ENCODE assay signal across 9 cellular contexts in genomic region chr20:62387219-62387913, GRCh38. TPM values are rescaled to one million over a fixed set of nuclear protein-coding genes. Genes with fewer than 3 reads are reported as not detected.
A peak's percentile ranks its signal among the peaks of the same experiment; 100 is the strongest.
DNase-seq lines count a peak whose midpoint lies in the region; ATAC-seq and TF ChIP-seq lines count a peak whose summit lies in the region.
"Had no signal": no experiment of that assay in that cellular context is flagged by ENCODE, and none has a peak within 500 bp of the region (broad histone marks: within the 10 kb centered on the region; RNA-seq: fewer than 3 reads in every experiment).

No MANE protein-coding gene starts in this region.

- in situ Hi-C loops in GM23248 (cut with MboI), result loop anchor here (25.0 kb wide), 1 partner anchor 375 kb away; no protein-coding TSS in a partner anchor

- ATAC-seq in GM21576 (IDR thresholded peaks at IDR 0.05; ENCODE audit: unreplicated experiment) (no peak), GM21526 (IDR thresholded peaks at IDR 0.05; ENCODE audit: low FRiP score, unreplicated experiment) (no peak)

- peaks cover 9% of the 10 kb centered on the region; the same call in 1 of the 2 replicates for H3K36me3 ChIP-seq in GM23248 (ENCODE audit: low read depth)
- H3K36me3 ChIP-seq in SK-N-MC (ENCODE audit: insufficient read depth, low read length), result peaks cover 33% of the 10 kb centered on the region
- peaks cover 39% of the 10 kb centered on the region for H3K36me3 ChIP-seq in skeletal muscle satellite cell (ENCODE audit: insufficient read depth, low read length)

- H3K4me1 ChIP-seq in GM23248 (ENCODE audit: insufficient read depth) (peaks cover 15% of the 10 kb centered on the region), skeletal muscle satellite cell (ENCODE audit: control insufficient read depth, insufficient read depth, low read length) (peaks cover 19% of the 10 kb centered on the region)

- H3F3A ChIP-seq in GM23248 (ENCODE audit: insufficient read depth), result peaks cover 20% of the 10 kb centered on the region; the same call in 1 of the 2 replicates

- TF ChIP-seq CTCF in fibroblast of the aortic adventitia (IDR thresholded peaks at IDR 0.05; ENCODE audit: insufficient read depth, low read length) (no peak), GM10266 (IDR thresholded peaks at IDR 0.05; ENCODE audit: control insufficient read depth, insufficient read depth, low read depth, missing control alignments) (no peak)

- peak overlapping the region; percentile 24; the same call in 1 of the 2 replicates for H3K27ac ChIP-seq in GM23248
- H3K27ac ChIP-seq in SK-N-MC, result peak overlapping the region; percentile 55; the same call in 1 of the 2 replicates

- H3K27me3 ChIP-seq in GM23248 (replicated peaks; ENCODE audit: insufficient read depth) (no peaks in the 10 kb centered on the region), skeletal muscle satellite cell (ENCODE audit: control insufficient read depth, insufficient read depth, low read length) (no peaks in the 10 kb centered on the region)

- H3K9me3 ChIP-seq in GM23248 (ENCODE audit: low read depth), result no peaks in the 10 kb centered on the region
- H3K9me3 ChIP-seq in SK-N-MC (ENCODE audit: low read depth, low read length), result no peaks in the 10 kb centered on the region
- H3K9me3 ChIP-seq in skeletal muscle satellite cell (replicated peaks; ENCODE audit: low read length), result no peaks in the 10 kb centered on the region

- no peaks in the 10 kb centered on the region for H3K9me2 ChIP-seq in GM23248 (ENCODE audit: insufficient read depth)

- peak overlapping the region; percentile 95 for H3K4me2 ChIP-seq in GM23248 (ENCODE audit: unreplicated experiment)
- H3K4me2 ChIP-seq in skeletal muscle satellite cell (ENCODE audit: low read length), result peak overlapping the region; percentile 96

- H3K4me3 ChIP-seq in GM23248 (peak overlapping the region; percentile 99), SK-N-MC (peak overlapping the region; percentile 96), fibroblast of the aortic adventitia (ENCODE audit: low read depth, low read length) (peak overlapping the region; percentile 99), skeletal muscle satellite cell (ENCODE audit: low read length) (peak overlapping the region; percentile 96)

- 4 to 12% methylated on average over 16 to 47 of the region's 47 CpGs for whole genome bisulfite sequencing in GM23248 (ENCODE audit: low coverage in 1 of 2, low lambda C conversion rate in 2 of 2, missing lambda C conversion rate in 2 of 2), 2 experiments

- no peak for DNase-seq in GM23248
- no peak for DNase-seq in SK-N-MC (ENCODE audit: low read depth, low spot score)
- no peak for DNase-seq in fibroblast of the aortic adventitia (ENCODE audit: low read depth)
- no peak for DNase-seq in HCEC 1CT
- DNase-seq in GM10266 (ENCODE audit: extremely low spot score), result no peak

- peak overlapping the region; percentile 95 for H3K9ac ChIP-seq in GM23248
- peak overlapping the region; percentile 96 for H3K9ac ChIP-seq in SK-N-MC (ENCODE audit: insufficient read length)
- peak overlapping the region; percentile 99 for H3K9ac ChIP-seq in skeletal muscle satellite cell (ENCODE audit: low read depth, low read length)

- no peaks in the 10 kb centered on the region for H4K20me1 ChIP-seq in GM23248 (ENCODE audit: insufficient read depth)

- no peak overlapping the region for H2AFZ ChIP-seq in GM23248

- H3K79me2 ChIP-seq in GM23248 (ENCODE audit: insufficient read depth), result peaks cover 63% of the 10 kb centered on the region

RNA-seq across cellular contexts. Expression of gene RPS21, which starts 0.5 kb away (rescaled TPM):
- total RNA-seq in GM23248 (2014; rRNA removed; shearing (Covaris generic)), result 1,039 and 1,622 TPM in 2 replicates
- polyA plus RNA-seq in GM23248 (2016; fragmentation: Nextera tagmentation; extraction: Ambion mirVana), result 566 and 639 TPM in 2 replicates
- total RNA-seq in fibroblast of the aortic adventitia (ENCODE audit: low replicate concordance), result 754 and 1,887 TPM in 2 replicates
- total RNA-seq in skeletal muscle satellite cell (2012; rRNA removed), result 598 and 965 TPM in 2 replicates

RNA-seq across cellular contexts. Expression of gene CABLES2, which starts 19.7 kb away (rescaled TPM):
- 3.0 and 7.3 TPM in 2 replicates for total RNA-seq in GM23248 (2014; rRNA removed; shearing (Covaris generic))
- 0.66 and 0.82 TPM in 2 replicates for polyA plus RNA-seq in GM23248 (2016; fragmentation: Nextera tagmentation; extraction: Ambion mirVana)
- 1.1 and 4.3 TPM in 2 replicates for total RNA-seq in fibroblast of the aortic adventitia (ENCODE audit: low replicate concordance)
- total RNA-seq in skeletal muscle satellite cell (2012; rRNA removed), result 0.87 and 1.0 TPM in 2 replicates

RNA-seq across cellular contexts. Expression of gene LAMA5, which starts 20.3 kb away (rescaled TPM):
- 4.5 and 13.9 TPM in 2 replicates for total RNA-seq in GM23248 (2014; rRNA removed; shearing (Covaris generic))
- polyA plus RNA-seq in GM23248 (2016; fragmentation: Nextera tagmentation; extraction: Ambion mirVana), result 4.3 and 6.0 TPM in 2 replicates
- 5.6 and 11.1 TPM in 2 replicates for total RNA-seq in fibroblast of the aortic adventitia (ENCODE audit: low replicate concordance)
- 24.3 and 43.7 TPM in 2 replicates for total RNA-seq in skeletal muscle satellite cell (2012; rRNA removed)

RNA-seq across cellular contexts. Expression of gene RBBP8NL, which starts 40.0 kb away (rescaled TPM):
- total RNA-seq in GM23248 (2014; rRNA removed; shearing (Covaris generic)), result not detected in 2 replicates
- not detected in 2 replicates for polyA plus RNA-seq in GM23248 (2016; fragmentation: Nextera tagmentation; extraction: Ambion mirVana)
- not detected in 2 replicates for total RNA-seq in fibroblast of the aortic adventitia (ENCODE audit: low replicate concordance)
- not detected in 2 replicates for total RNA-seq in skeletal muscle satellite cell (2012; rRNA removed)
- total RNA-seq: T-helper 2 cell treated with Interferon-gamma antibody and Interleukin-4, amounts not matched to agents 100 ng/mL and 5 ng/mL, for 36 hours had no signal
